ENCODE assay signal across 1 cellular context in genomic region chrX:3541336-3541735, GRCh38.
TF ChIP-seq lines count a peak whose summit lies in the region.

No MANE protein-coding gene starts in this region.

TF ChIP-seq in GM23338, 12 proteins besides CTCF, POLR2A, EP300 and RAD21 (continued from another document):
- TF ChIP-seq ZNF114 (CRISPR knock-in tag; IDR thresholded peaks at IDR 0.05) (no peak), POLR2AphosphoS5 (IDR thresholded peaks at IDR 0.05; ENCODE audit: low read depth) (no peak), JUNB (IDR thresholded peaks at IDR 0.05; ENCODE audit: unreplicated experiment) (no peak), NANOG (IDR thresholded peaks at IDR 0.05; ENCODE audit: borderline replicate concordance) (no peak)
TF ChIP-seq in GM23338: peak in this region for 0.
